In genomic region chr11:120625565-120625964, GRCh38 we compare ENCODE assay signal across 24 cellular contexts.
"Had no signal": no experiment of that assay in that cellular context is flagged by ENCODE, and none has a peak within 500 bp of the region (broad histone marks: within the 10 kb centered on the region; RNA-seq: fewer than 3 reads in every experiment).

No MANE protein-coding gene starts in this region.

- H3K4me3 ChIP-seq: adrenal gland, body of pancreas, esophagus muscularis mucosa, left lung, lower lobe of right lung, testis, transverse colon had no signal

- H3K4me3 Mint-ChIP-seq: activated CD4-positive, alpha-beta T cell treated with anti-CD3 and anti-CD28 coated beads, Interleukin-2, amount 10 ng/mL, durations not matched to agents 7 days and 5 days; activated T-cell treated with anti-CD3 and anti-CD28 coated beads, Interleukin-2, amount 50 U/mL, for 72 hours; natural killer cell; stimulated activated naive B cell treated with anti-CD40 and anti-IgM and Interleukin-4, amounts not matched to agents 10 μg/mL and 1 μg/mL and 100 μg/mL, for 72 hours had no signal

- DNase-seq: activated CD4-positive, alpha-beta T cell treated with anti-CD3 and anti-CD28 coated beads, Interleukin-2, amount 10 ng/mL, durations not matched to agents 7 days and 5 days; activated CD4-positive, CD25-positive, alpha-beta regulatory T cell treated with anti-CD3 and anti-CD28 coated beads, Interleukin-2, amount 50 U/mL, for 72 hours; activated naive CD4-positive, alpha-beta T cell; activated T-cell treated with anti-CD3 and anti-CD28 coated beads for 4 hours; activated T-cell treated with anti-CD3 and anti-CD28 coated beads, Interleukin-2, amount 50 U/mL, for 72 hours; adrenal gland; aorta; body of pancreas; dermis blood vessel endothelial cell; effector CD4-positive, alpha-beta T cell; foreskin melanocyte; left lung; mesenchymal stem cell; natural killer cell; posterior cingulate gyrus; right cardiac atrium; stimulated activated CD4-positive, alpha-beta T cell treated with anti-CD3 and anti-CD28 coated beads, Interleukin-15, amount 100 ng/mL, for 24 hours; stimulated activated CD4-positive, alpha-beta T cell treated with anti-CD3 and anti-CD28 coated beads, Interleukin-2, amount 100 ng/mL, for 24 hours; stimulated activated naive B cell treated with anti-CD40 and anti-IgM and Interleukin-4, amounts not matched to agents 10 μg/mL and 1 μg/mL and 100 μg/mL, for 72 hours; testis; transverse colon had no signal

- H3K27ac ChIP-seq: adrenal gland, body of pancreas, esophagus muscularis mucosa, left lung, lower lobe of right lung, testis, transverse colon had no signal

- H3K27me3 Mint-ChIP-seq: activated CD4-positive, alpha-beta T cell treated with anti-CD3 and anti-CD28 coated beads, Interleukin-2, amount 10 ng/mL, durations not matched to agents 7 days and 5 days had no signal

- H3K36me3 ChIP-seq: adrenal gland, esophagus muscularis mucosa, left lung, lower lobe of right lung, transverse colon had no signal

- H3K9me3 Mint-ChIP-seq: activated CD4-positive, alpha-beta T cell treated with anti-CD3 and anti-CD28 coated beads, Interleukin-2, amount 10 ng/mL, durations not matched to agents 7 days and 5 days; activated naive CD4-positive, alpha-beta T cell treated with anti-CD3 and anti-CD28 coated beads, Interleukin-2, amount 50 U/mL, for 72 hours; activated T-cell treated with anti-CD3 and anti-CD28 coated beads, Interleukin-2, amount 50 U/mL, for 72 hours; natural killer cell; stimulated activated naive B cell treated with anti-CD40 and anti-IgM and Interleukin-4, amounts not matched to agents 10 μg/mL and 1 μg/mL and 100 μg/mL, for 72 hours had no signal

- H3K9me3 ChIP-seq: adrenal gland, body of pancreas, esophagus muscularis mucosa, left lung, lower lobe of right lung, testis, transverse colon had no signal

- H3K27ac Mint-ChIP-seq: activated CD4-positive, alpha-beta T cell treated with anti-CD3 and anti-CD28 coated beads, Interleukin-2, amount 10 ng/mL, durations not matched to agents 7 days and 5 days; activated naive CD4-positive, alpha-beta T cell treated with anti-CD3 and anti-CD28 coated beads, Interleukin-2, amount 50 U/mL, for 72 hours; activated T-cell treated with anti-CD3 and anti-CD28 coated beads, Interleukin-2, amount 50 U/mL, for 72 hours; stimulated activated naive B cell treated with anti-CD40 and anti-IgM and Interleukin-4, amounts not matched to agents 10 μg/mL and 1 μg/mL and 100 μg/mL, for 72 hours had no signal

- H3K36me3 Mint-ChIP-seq: activated naive CD4-positive, alpha-beta T cell treated with anti-CD3 and anti-CD28 coated beads, Interleukin-2, amount 50 U/mL, for 72 hours; natural killer cell; stimulated activated naive B cell treated with anti-CD40 and anti-IgM and Interleukin-4, amounts not matched to agents 10 μg/mL and 1 μg/mL and 100 μg/mL, for 72 hours had no signal

- ATAC-seq: activated naive CD4-positive, alpha-beta T cell treated with anti-CD3 and anti-CD28 coated beads, Interleukin-2, amount 50 U/mL, for 72 hours; activated T-cell treated with anti-CD3 and anti-CD28 coated beads, Interleukin-2, amount 50 U/mL, for 72 hours; body of pancreas; left lung; lower lobe of right lung; natural killer cell; right cardiac atrium; stimulated activated naive B cell treated with anti-CD40 and anti-IgM and Interleukin-4, amounts not matched to agents 10 μg/mL and 1 μg/mL and 100 μg/mL, for 72 hours had no signal

- H3K27me3 ChIP-seq: adrenal gland, body of pancreas, esophagus muscularis mucosa, left lung, testis, transverse colon had no signal

- H3K4me1 ChIP-seq: adrenal gland, body of pancreas, left lung, testis, transverse colon had no signal

- H3K4me1 Mint-ChIP-seq: activated CD4-positive, alpha-beta T cell treated with anti-CD3 and anti-CD28 coated beads, Interleukin-2, amount 10 ng/mL, durations not matched to agents 7 days and 5 days had no signal
